ENCODE assay signal across 21 cellular contexts in the genomic region with DNA sequence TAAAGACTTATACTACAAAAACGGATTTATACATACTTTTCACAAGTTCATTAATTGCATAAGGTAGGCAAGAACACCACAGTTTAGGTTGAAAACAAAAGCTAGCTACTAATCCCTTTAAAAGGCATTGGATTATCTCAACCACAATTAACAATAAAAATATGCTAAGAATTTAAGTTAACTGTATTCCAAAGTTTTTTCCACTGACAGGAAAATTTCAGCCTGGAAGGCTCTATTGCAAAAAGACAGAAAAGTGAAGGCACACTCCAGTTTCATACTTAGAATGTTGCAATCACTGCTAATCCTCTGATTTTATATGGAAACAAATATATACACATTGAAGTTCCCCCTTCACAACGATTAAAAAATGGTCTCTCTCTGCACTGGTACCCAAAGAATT.
A peak's percentile ranks its signal among the peaks of the same experiment; 100 is the strongest.
DNase-seq lines count a peak whose midpoint lies in the region; ATAC-seq and TF ChIP-seq lines count a peak whose summit lies in the region.
"Had no signal": no experiment of that assay in that cellular context is flagged by ENCODE, and none has a peak within 500 bp of the region (broad histone marks: within the 10 kb centered on the region; RNA-seq: fewer than 3 reads in every experiment).

No MANE protein-coding gene starts in this region.

- H3K9me3 Mint-ChIP-seq in Caco-2 (ENCODE audit: unreplicated experiment), result no peaks in the 10 kb centered on the region
- peaks cover 6% of the 10 kb centered on the region for H3K9me3 Mint-ChIP-seq in endodermal cell
- peaks cover 6% of the 10 kb centered on the region for H3K9me3 Mint-ChIP-seq in mesothelial cell of epicardium
- H3K9me3 Mint-ChIP-seq in activated CD4-positive, alpha-beta T cell treated with anti-CD3 and anti-CD28 coated beads, Interleukin-2, amount 10 ng/mL, durations not matched to agents 24 days and 14 days, result no peaks in the 10 kb centered on the region
- H3K9me3 Mint-ChIP-seq: CD8-positive, alpha-beta T cell had no signal

- no peak overlapping the region for H3K4me3 Mint-ChIP-seq in Caco-2 (ENCODE audit: unreplicated experiment)
- H3K4me3 Mint-ChIP-seq in endodermal cell, result no peak overlapping the region
- H3K4me3 Mint-ChIP-seq in mesothelial cell of epicardium, result no peak overlapping the region
- no peak overlapping the region for H3K4me3 Mint-ChIP-seq in activated CD4-positive, alpha-beta T cell treated with anti-CD3 and anti-CD28 coated beads, Interleukin-2, amount 10 ng/mL, durations not matched to agents 24 days and 14 days
- H3K4me3 Mint-ChIP-seq: CD8-positive, alpha-beta T cell had no signal

- 83 to 89% methylated on average over 2 of the region's 2 CpGs for WGBS in endodermal cell (ENCODE audit: insufficient coverage in 1 of 2, insufficient read length in 1 of 2), 2 experiments

- no peaks in the 10 kb centered on the region for H3K27me3 Mint-ChIP-seq in Caco-2 (ENCODE audit: insufficient read depth, unreplicated experiment)
- H3K27me3 Mint-ChIP-seq in endodermal cell (ENCODE audit: insufficient read depth), result no peaks in the 10 kb centered on the region
- no peaks in the 10 kb centered on the region for H3K27me3 Mint-ChIP-seq in mesothelial cell of epicardium (ENCODE audit: low read depth)
- peaks cover 2% of the 10 kb centered on the region for H3K27me3 Mint-ChIP-seq in activated CD4-positive, alpha-beta T cell treated with anti-CD3 and anti-CD28 coated beads, Interleukin-2, amount 10 ng/mL, durations not matched to agents 24 days and 14 days

- TF ChIP-seq CTCF in Caco-2 (IDR thresholded peaks at IDR 0.05; ENCODE audit: insufficient read depth in 1 of 2, low read depth in 1 of 2, low read length in 1 of 2, severe bottlenecking in 1 of 2, unreplicated experiment in 1 of 2) (no peak), endodermal cell (conservative IDR thresholded peaks at IDR 0.05) (no peak), mesothelial cell of epicardium (IDR thresholded peaks at IDR 0.05; ENCODE audit: unreplicated experiment) (no peak)

- intact Hi-C loops in Caco-2 (cut with micrococcal nuclease; ENCODE audit: unreplicated experiment), result loop anchor here (2.0 kb wide), 1 partner anchor 14 kb away; no protein-coding TSS in a partner anchor
- intact Hi-C loops in activated CD4-positive, alpha-beta T cell treated with anti-CD3 and anti-CD28 coated beads, Interleukin-2, amount 10 ng/mL, durations not matched to agents 24 days and 14 days (cut with micrococcal nuclease), result no loop called here

- H3K4me3 ChIP-seq in Caco-2 (ENCODE audit: low read depth, low read length) (no peak overlapping the region), endodermal cell (ENCODE audit: low read length) (no peak overlapping the region)
- H3K4me3 ChIP-seq: A549; BLaER1 treated with 17β-estradiol and CSF1 and Interleukin-3, amounts not matched to agents 10 nM and 100 nM; HAP-1; K562 had no signal

- H3K27me3 ChIP-seq in Caco-2 (replicated peaks; ENCODE audit: control insufficient read depth, insufficient read depth, low read length) (no peaks in the 10 kb centered on the region), endodermal cell (ENCODE audit: control insufficient read depth, insufficient read depth, low read length, poor library complexity, severe bottlenecking) (no peaks in the 10 kb centered on the region)

- H3K9me3 ChIP-seq in Caco-2 (no peaks in the 10 kb centered on the region), endodermal cell (ENCODE audit: control insufficient read depth, low read length) (peaks cover 7% of the 10 kb centered on the region)
- H3K9me3 ChIP-seq: A549; BLaER1 treated with 17β-estradiol and CSF1 and Interleukin-3, amounts not matched to agents 10 nM and 100 nM; HAP-1 had no signal

- H3K4me1 ChIP-seq in Caco-2 (0 out of 2 replicates have a peak, but pooled peaks cover 7% of the 10 kb centered on the region), endodermal cell (ENCODE audit: control insufficient read depth, insufficient read depth, low read length) (no peaks in the 10 kb centered on the region)

- POLR2A ChIA-PET in Caco-2 (lab: Charles Lee), result no interaction called here

- BruUV-seq in Caco-2 (replicated peaks; lab: Mats Ljungman, UMichigan), result no TSS peak

- H3K36me3 Mint-ChIP-seq in Caco-2 (ENCODE audit: insufficient read depth, unreplicated experiment) (peaks cover 89% of the 10 kb centered on the region), endodermal cell (ENCODE audit: low read depth) (peaks cover 54% of the 10 kb centered on the region), mesothelial cell of epicardium (peaks cover 21% of the 10 kb centered on the region)
- no peaks in the 10 kb centered on the region for H3K36me3 Mint-ChIP-seq in activated CD4-positive, alpha-beta T cell treated with anti-CD3 and anti-CD28 coated beads, Interleukin-2, amount 10 ng/mL, durations not matched to agents 24 days and 14 days (ENCODE audit: low read depth)
- H3K36me3 Mint-ChIP-seq: CD8-positive, alpha-beta T cell had no signal

- CTCF ChIA-PET in Caco-2 (lab: Charles Lee), result no interaction called here

- no peak overlapping the region for H3K27ac ChIP-seq in endodermal cell (ENCODE audit: low read depth, low read length)
- H3K27ac ChIP-seq: BLaER1 treated with 17β-estradiol and CSF1 and Interleukin-3, amounts not matched to agents 10 nM and 100 nM had no signal

- H3K36me3 ChIP-seq in Caco-2 (ENCODE audit: control insufficient read depth, insufficient read depth, low read length), result no peaks in the 10 kb centered on the region
- H3K36me3 ChIP-seq in endodermal cell (ENCODE audit: control insufficient read depth, insufficient read depth, low read length), result peaks cover 58% of the 10 kb centered on the region
- H3K36me3 ChIP-seq: BLaER1 treated with 17β-estradiol and CSF1 and Interleukin-3, amounts not matched to agents 10 nM and 100 nM; HAP-1 had no signal

- H3K4me1 Mint-ChIP-seq in Caco-2 (ENCODE audit: low read depth, unreplicated experiment) (peaks cover 17% of the 10 kb centered on the region), endodermal cell (peaks cover 5% of the 10 kb centered on the region), mesothelial cell of epicardium (peaks cover 23% of the 10 kb centered on the region)
- no peaks in the 10 kb centered on the region for H3K4me1 Mint-ChIP-seq in activated CD4-positive, alpha-beta T cell treated with anti-CD3 and anti-CD28 coated beads, Interleukin-2, amount 10 ng/mL, durations not matched to agents 24 days and 14 days

- no peak for ATAC-seq in GM21367 (IDR thresholded peaks at IDR 0.05; ENCODE audit: unreplicated experiment)
- no peak for ATAC-seq in GM18498 (IDR thresholded peaks at IDR 0.05; ENCODE audit: unreplicated experiment)
- ATAC-seq: A549; CD8-positive, alpha-beta T cell; K562; Panc1; Right ventricle myocardium inferior had no signal

- DNase-seq in Caco-2 (no peak), NCI-H82 treated with DMSO at 0.1 percent for 48 hours (lab: John Stamatoyannopoulos, UW; ENCODE audit: unreplicated experiment) (peak; percentile 7), endodermal cell (no peak), mesothelial cell of epicardium (ENCODE audit: low spot score in 2 of 2, unreplicated experiment in 2 of 2) (no peak), HUDEP-2 (lab: John Stamatoyannopoulos, UW; ENCODE audit: unreplicated experiment in 76 of 76) (no peak)
- DNase-seq in activated CD4-positive, alpha-beta T cell treated with anti-CD3 and anti-CD28 coated beads, Interleukin-2, amount 10 ng/mL, durations not matched to agents 24 days and 14 days, result no peak
- DNase-seq: CD8-positive, alpha-beta T cell; NCI-H1092 treated with DMSO at 0.1 percent for 48 hours; NCI-H146; NCI-H2029 treated with DMSO at 0.1 percent for 48 hours; NCI-H2171 treated with DMSO at 0.1 percent for 48 hours; NCI-H446; NCI-H526 treated with DMSO at 0.1 percent for 48 hours had no signal

- H3K9ac ChIP-seq in endodermal cell (ENCODE audit: extremely low read depth, low read length, poor library complexity, severe bottlenecking), result no peak overlapping the region
- H3K9ac ChIP-seq: BLaER1 treated with 17β-estradiol and CSF1 and Interleukin-3, amounts not matched to agents 10 nM and 100 nM had no signal

- H3K27ac Mint-ChIP-seq in Caco-2 (ENCODE audit: unreplicated experiment) (peak overlapping the region; percentile 58), endodermal cell (peak overlapping the region; percentile 19), mesothelial cell of epicardium (peak overlapping the region; percentile 61)
- H3K27ac Mint-ChIP-seq in activated CD4-positive, alpha-beta T cell treated with anti-CD3 and anti-CD28 coated beads, Interleukin-2, amount 10 ng/mL, durations not matched to agents 24 days and 14 days, result no peak overlapping the region
- H3K27ac Mint-ChIP-seq: CD8-positive, alpha-beta T cell had no signal
